Comparison of ENCODE assay signal across 16 cellular contexts in the genomic region with DNA sequence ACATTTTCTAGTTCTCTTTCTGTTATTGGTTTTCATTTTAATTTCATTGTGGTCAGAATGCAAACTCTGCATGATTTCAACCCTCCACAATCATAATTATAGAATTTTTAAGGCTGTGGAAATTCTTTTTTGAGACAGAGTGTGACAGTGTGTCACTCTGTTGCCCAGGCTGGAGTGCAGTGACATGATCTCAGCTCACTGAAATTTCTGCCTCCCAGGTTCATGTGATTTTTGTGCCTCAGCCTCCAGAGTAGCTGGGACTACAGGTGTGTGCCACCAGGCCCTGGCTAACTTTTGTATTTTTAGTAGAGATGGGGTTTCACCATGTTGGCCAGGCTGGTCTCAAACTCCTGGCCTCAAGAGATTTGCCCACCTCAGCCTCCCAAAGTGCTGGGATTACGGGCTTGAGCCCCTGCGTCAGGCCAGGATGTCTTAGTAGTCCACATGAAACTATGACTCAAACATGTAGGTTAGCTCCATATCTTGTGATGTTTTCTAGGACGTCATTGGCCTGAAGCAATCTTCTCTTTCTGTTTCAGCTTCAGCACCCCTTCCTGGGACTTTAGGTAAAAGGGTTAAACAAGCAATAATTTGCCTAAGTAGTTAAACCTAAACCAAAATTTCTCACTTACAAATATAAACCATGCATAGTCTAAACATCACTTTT. TPM values are rescaled to one million over a fixed set of nuclear protein-coding genes. Genes with fewer than 3 reads are reported as not detected.
DNase-seq lines count a peak whose midpoint lies in the region; ATAC-seq and TF ChIP-seq lines count a peak whose summit lies in the region.
"Had no signal": no experiment of that assay in that cellular context is flagged by ENCODE, and none has a peak within 500 bp of the region (broad histone marks: within the 10 kb centered on the region; RNA-seq: fewer than 3 reads in every experiment).

No MANE protein-coding gene starts in this region.

- peak overlapping the region in 1 of 7 donors; percentile 29 for H3K4me3 Mint-ChIP-seq in CD8-positive, alpha-beta memory T cell

- ATAC-seq in GM19025 (IDR thresholded peaks at IDR 0.05; ENCODE audit: low read depth, unreplicated experiment): peak; percentile 96
- peak; percentile 90 for ATAC-seq in GM21737 (IDR thresholded peaks at IDR 0.05; ENCODE audit: unreplicated experiment)
- peak; percentile 98 for ATAC-seq in HG03196 (IDR thresholded peaks at IDR 0.05; ENCODE audit: unreplicated experiment)
- no peak for ATAC-seq in mucosa of descending colon
- ATAC-seq: A549 had no signal

- H2AFZ ChIP-seq in Karpas-422 (ENCODE audit: low read length): no peak overlapping the region

- no peak for DNase-seq in CD8-positive, alpha-beta memory T cell
- DNase-seq in mucosa of descending colon (no peak), lower leg skin (ENCODE audit: low spot score in 2 of 2) (no peak), Karpas-422 (no peak), foreskin melanocyte (no peak)
- DNase-seq: Caco-2; mesenchymal stem cell; NCI-H1092 treated with DMSO at 0.1 percent for 48 hours; NCI-H82; stimulated activated CD4-positive, alpha-beta T cell treated with anti-CD3 and anti-CD28 coated beads, Interleukin-12 subunit alpha, Interleukin-12 subunit beta, amount 100 ng/mL, for 4 hours; uterus had no signal

- peaks cover 9% of the 10 kb centered on the region for H3K9me3 ChIP-seq in CD8-positive, alpha-beta memory T cell (ENCODE audit: low read length)
- H3K9me3 ChIP-seq in mucosa of descending colon (peaks cover 18% of the 10 kb centered on the region), Karpas-422 (ENCODE audit: low read length) (peaks cover 9% of the 10 kb centered on the region; the same call in 1 of the 2 replicates)
- H3K9me3 ChIP-seq: A549 had no signal

- H3K9ac ChIP-seq in Karpas-422 (ENCODE audit: low read length): no peak overlapping the region

- CTCF ChIA-PET in CD8-positive, alpha-beta memory T cell (lab: Charles Lee): interaction anchor here (1.2 kb wide), 1 partner anchor 47 kb away, joined by 4 read pairs; no protein-coding TSS in a partner anchor

- peaks cover 21 to 29% (median 25%) of the 10 kb centered on the region in 5 donors for H3K9me3 Mint-ChIP-seq in CD8-positive, alpha-beta memory T cell

- peak overlapping the region in 5 of 8 donors; percentile 3 to 81 (median 13) for H3K27ac Mint-ChIP-seq in CD8-positive, alpha-beta memory T cell

- no peak overlapping the region for H3K4me2 ChIP-seq in Karpas-422 (ENCODE audit: low read depth, low read length, poor library complexity, severe bottlenecking)
- H3K4me2 ChIP-seq: A549 had no signal

- H3K36me3 ChIP-seq in CD8-positive, alpha-beta memory T cell (ENCODE audit: insufficient read depth, low read length): no peaks in the 10 kb centered on the region
- H3K36me3 ChIP-seq in mucosa of descending colon (ENCODE audit: low read depth) (no peaks in the 10 kb centered on the region), Karpas-422 (ENCODE audit: insufficient read depth, low read length) (no peaks in the 10 kb centered on the region)
- H3K36me3 ChIP-seq: uterus had no signal

- H3K27ac ChIP-seq in CD8-positive, alpha-beta memory T cell (ENCODE audit: low read depth, low read length): no peak overlapping the region
- no peak overlapping the region for H3K27ac ChIP-seq in Karpas-422 (ENCODE audit: low read length)
- H3K27ac ChIP-seq: A549, SK-N-MC, uterus had no signal

- H3K36me3 Mint-ChIP-seq in CD8-positive, alpha-beta memory T cell: peaks cover 4 to 40% (median 12%) of the 10 kb centered on the region in 3 donors

- 89 to 94% methylated on average over 3 of the region's 3 CpGs for WGBS in lower leg skin, 2 donors

- no peaks in the 10 kb centered on the region for H3K4me1 ChIP-seq in CD8-positive, alpha-beta memory T cell (ENCODE audit: insufficient read depth, low read length)
- H3K4me1 ChIP-seq in mucosa of descending colon (ENCODE audit: low read depth): no peaks in the 10 kb centered on the region
- no peaks in the 10 kb centered on the region for H3K4me1 ChIP-seq in Karpas-422 (ENCODE audit: low read length)
- H3K4me1 ChIP-seq: A549, Caco-2, uterus had no signal

- no peaks in the 10 kb centered on the region for H3K79me2 ChIP-seq in Karpas-422 (ENCODE audit: low read length)

- no peaks in the 10 kb centered on the region for H3K27me3 Mint-ChIP-seq in CD8-positive, alpha-beta memory T cell

- H3K4me3 ChIP-seq in CD8-positive, alpha-beta memory T cell (ENCODE audit: low read length): no peak overlapping the region
- H3K4me3 ChIP-seq in mucosa of descending colon (no peak overlapping the region), lower leg skin (ENCODE audit: low read depth, poor library complexity, severe bottlenecking) (no peak overlapping the region), Karpas-422 (ENCODE audit: low read length) (no peak overlapping the region)
- H3K4me3 ChIP-seq: A549, SK-N-MC, uterus had no signal

- H4K20me1 ChIP-seq in Karpas-422 (ENCODE audit: insufficient read depth, low read depth, low read length): no peaks in the 10 kb centered on the region

- no peaks in the 10 kb centered on the region for H3K27me3 ChIP-seq in CD8-positive, alpha-beta memory T cell (ENCODE audit: insufficient read depth, low read length, poor library complexity, severe bottlenecking)
- H3K27me3 ChIP-seq in Karpas-422 (ENCODE audit: low read length): no peaks in the 10 kb centered on the region
- H3K27me3 ChIP-seq: uterus had no signal

- TF ChIP-seq CTCF in mucosa of descending colon (IDR thresholded peaks at IDR 0.05): no peak
- no peak for TF ChIP-seq CTCF in lower leg skin (IDR thresholded peaks at IDR 0.05)

- H3K9me2 ChIP-seq in Karpas-422 (replicated peaks; ENCODE audit: insufficient read depth, low read length): no peaks in the 10 kb centered on the region

- TF ChIP-seq POLR2A in lower leg skin (IDR thresholded peaks at IDR 0.05): no peak

- POLR2A ChIA-PET in CD8-positive, alpha-beta memory T cell (lab: Charles Lee): no interaction called here

- peaks cover 5 to 20% (median 20%) of the 10 kb centered on the region in 3 donors for H3K4me1 Mint-ChIP-seq in CD8-positive, alpha-beta memory T cell

- intact Hi-C loops in mucosa of descending colon (cut with DNase I, micrococcal nuclease): no loop called here
- intact Hi-C loops in lower leg skin (cut with DNase I; ENCODE audit: low total_unique reads): no loop called here

RNA-seq across cellular contexts. Expression of gene SAMD3, which starts 47.4 kb away (rescaled TPM):
- total RNA-seq in CD8-positive, alpha-beta memory T cell: 10 to 100 TPM; 12.5 to 14.5 TPM
- polyA plus RNA-seq in CD8-positive, alpha-beta memory T cell: 220 TPM
- total RNA-seq in mucosa of descending colon (1 to 10 TPM in 2 of 3 donors, under 1 TPM in 1; 0.90 to 5.4 (median 1.7) TPM), lower leg skin (not detected)
- total RNA-seq in Karpas-422 (2014; rRNA removed; shearing (Covaris generic); ENCODE audit: low replicate concordance): not detected in 2 replicates
- polyA plus RNA-seq: A549 had no signal
